14 cellular contexts compared by ENCODE assay signal in genomic region chr22:22881116-22882032, GRCh38. TPM values are rescaled to one million over a fixed set of nuclear protein-coding genes. Genes with fewer than 3 reads are reported as not detected.
A peak's percentile ranks its signal among the peaks of the same experiment; 100 is the strongest.
DNase-seq lines count a peak whose midpoint lies in the region; ATAC-seq and TF ChIP-seq lines count a peak whose summit lies in the region.
"Had no signal": no experiment of that assay in that cellular context is flagged by ENCODE, and none has a peak within 500 bp of the region (broad histone marks: within the 10 kb centered on the region; RNA-seq: fewer than 3 reads in every experiment).

No MANE protein-coding gene starts in this region.

- peaks cover 18% of the 10 kb centered on the region for H3K4me1 Mint-ChIP-seq in activated CD8-positive, alpha-beta T cell treated with anti-CD3 and anti-CD28 coated beads for 36 hours (ENCODE audit: low read depth)

- H3K4me1 ChIP-seq in BLaER1 treated with 17β-estradiol and CSF1 and Interleukin-3, amounts not matched to agents 10 nM and 100 nM = peaks cover 58 to 88% (median 80%) of the 10 kb centered on the region in 10 experiments
- H3K4me1 ChIP-seq in upper lobe of left lung = no peaks in the 10 kb centered on the region
- H3K4me1 ChIP-seq: thyroid gland had no signal

- H3K27me3 Mint-ChIP-seq in activated CD8-positive, alpha-beta T cell treated with anti-CD3 and anti-CD28 coated beads for 36 hours = peaks cover 9% of the 10 kb centered on the region

- no peak overlapping the region for H3K27ac Mint-ChIP-seq in activated CD8-positive, alpha-beta T cell treated with anti-CD3 and anti-CD28 coated beads for 36 hours
- H3K27ac Mint-ChIP-seq: activated T-cell treated with anti-CD3 and anti-CD28 coated beads, Interleukin-2, amount 50 U/mL, for 24 hours had no signal

- CTCF ChIA-PET in GM10248 (lab: Yijun Ruan, JAX) = interaction anchor here (1.5 to 11.1 kb wide), 11 partner anchors 15 to 160 kb away, joined by 3 to 211 read pairs (median 42); no protein-coding TSS in a partner anchor
- CTCF ChIA-PET in activated CD8-positive, alpha-beta T cell treated with anti-CD3 and anti-CD28 coated beads for 36 hours (lab: Charles Lee) = interaction anchor here (0.9 to 8.3 kb wide), 10 partner anchors 15 to 137 kb away, joined by 3 to 122 read pairs (median 12); no protein-coding TSS in a partner anchor

- H3K27ac ChIP-seq in BLaER1 treated with 17β-estradiol and CSF1 and Interleukin-3, amounts not matched to agents 10 nM and 100 nM = peak overlapping the region in 8 of 11 experiments; percentile 18 to 91 (median 46); a peak in 12 of 22 replicates
- no peak overlapping the region for H3K27ac ChIP-seq in upper lobe of left lung
- H3K27ac ChIP-seq: thyroid gland had no signal

- POLR2A ChIA-PET in GM10248 (lab: Yijun Ruan, JAX) = no interaction called here
- POLR2A ChIA-PET in activated CD8-positive, alpha-beta T cell treated with anti-CD3 and anti-CD28 coated beads for 36 hours (lab: Charles Lee) = no interaction called here

- H3K4me2 ChIP-seq in BLaER1 treated with 17β-estradiol and CSF1 and Interleukin-3, amounts not matched to agents 10 nM and 100 nM = peak overlapping the region; percentile 25 to 98 (median 82)

- no peaks in the 10 kb centered on the region for H3K36me3 Mint-ChIP-seq in activated CD8-positive, alpha-beta T cell treated with anti-CD3 and anti-CD28 coated beads for 36 hours (ENCODE audit: low read depth)

- 69 to 71% methylated on average over 4 to 10 of the region's 10 CpGs for WGBS in upper lobe of left lung, 2 donors

- H3K4me3 Mint-ChIP-seq in activated CD8-positive, alpha-beta T cell treated with anti-CD3 and anti-CD28 coated beads for 36 hours = no peak overlapping the region
- H3K4me3 Mint-ChIP-seq: activated T-cell treated with anti-CD3 and anti-CD28 coated beads, Interleukin-2, amount 50 U/mL, for 24 hours had no signal

- H4K20me1 ChIP-seq in BLaER1 treated with 17β-estradiol and CSF1 and Interleukin-3, amounts not matched to agents 10 nM and 100 nM = 0 out of 22 replicates have a peak, but pooled peaks cover 0 to 7% (median 0%) of the 10 kb centered on the region in 11 experiments

- no peak overlapping the region for H3K4me3 ChIP-seq in BLaER1 treated with 17β-estradiol and CSF1 and Interleukin-3, amounts not matched to agents 10 nM and 100 nM
- H3K4me3 ChIP-seq in upper lobe of left lung = no peak overlapping the region
- H3K4me3 ChIP-seq: thyroid gland had no signal

- H3K9me3 ChIP-seq in BLaER1 treated with 17β-estradiol and CSF1 and Interleukin-3, amounts not matched to agents 10 nM and 100 nM (replicated peaks in 1 of 11) = no peaks in the 10 kb centered on the region
- no peaks in the 10 kb centered on the region for H3K9me3 ChIP-seq in upper lobe of left lung
- H3K9me3 ChIP-seq: thyroid gland had no signal

- DNase-seq in GM10248 (ENCODE audit: extremely low spot score) (peak; percentile 55), NCI-H146 treated with DMSO at 0.1 percent for 48 hours (lab: John Stamatoyannopoulos, UW; ENCODE audit: unreplicated experiment) (peak; percentile 51), kidney tubule cell (ENCODE audit: low spot score) (peak; percentile 3), upper lobe of left lung (no peak)
- no peak for DNase-seq in activated CD8-positive, alpha-beta T cell treated with anti-CD3 and anti-CD28 coated beads for 36 hours
- DNase-seq: activated CD4-positive, CD25-positive, alpha-beta regulatory T cell treated with anti-CD3 and anti-CD28 coated beads, Interleukin-2, amount 50 U/mL, for 72 hours; activated T-cell treated with anti-CD3 and anti-CD28 coated beads, Interleukin-2, amount 50 U/mL, for 24 hours; NCI-H2171; thyroid gland had no signal

- H3K9ac ChIP-seq in BLaER1 treated with 17β-estradiol and CSF1 and Interleukin-3, amounts not matched to agents 10 nM and 100 nM = peak overlapping the region in 7 of 11 experiments; percentile 7 to 57 (median 32); a peak in 9 of 22 replicates

- TF ChIP-seq POLR2A in upper lobe of left lung (IDR thresholded peaks at IDR 0.05) = no peak

- TF ChIP-seq CTCF in GM10248 (IDR thresholded peaks at IDR 0.05; ENCODE audit: control extremely low read depth, extremely low read depth, low read depth, missing control alignments) (no peak), upper lobe of left lung (IDR thresholded peaks at IDR 0.05) (no peak)
- no peak for TF ChIP-seq CTCF in activated CD8-positive, alpha-beta T cell treated with anti-CD3 and anti-CD28 coated beads for 36 hours (IDR thresholded peaks at IDR 0.05)

- intact Hi-C loops in activated CD8-positive, alpha-beta T cell treated with anti-CD3 and anti-CD28 coated beads for 36 hours (cut with micrococcal nuclease) = loop anchor here (5.0 kb wide), 3 partner anchors 34 to 129 kb away; no protein-coding TSS in a partner anchor

- no peak for TF ChIP-seq EP300 in upper lobe of left lung (IDR thresholded peaks at IDR 0.05)

- no peaks in the 10 kb centered on the region for H3K27me3 ChIP-seq in BLaER1 treated with 17β-estradiol and CSF1 and Interleukin-3, amounts not matched to agents 10 nM and 100 nM
- H3K27me3 ChIP-seq in upper lobe of left lung = no peaks in the 10 kb centered on the region
- H3K27me3 ChIP-seq: thyroid gland had no signal

- H3K36me3 ChIP-seq in BLaER1 treated with 17β-estradiol and CSF1 and Interleukin-3, amounts not matched to agents 10 nM and 100 nM = no peaks in the 10 kb centered on the region
- H3K36me3 ChIP-seq in upper lobe of left lung = no peaks in the 10 kb centered on the region
- H3K36me3 ChIP-seq: thyroid gland had no signal

- ATAC-seq in upper lobe of left lung (ENCODE audit: low FRiP score in 2 of 2) = no peak
- ATAC-seq in activated CD8-positive, alpha-beta T cell treated with anti-CD3 and anti-CD28 coated beads for 36 hours = no peak
- ATAC-seq in GM21737 (IDR thresholded peaks at IDR 0.05; ENCODE audit: unreplicated experiment) = no peak
- no peak for ATAC-seq in activated CD4-positive, CD25-positive, alpha-beta regulatory T cell treated with anti-CD3 and anti-CD28 coated beads, Interleukin-2, amount 50 U/mL, for 24 hours

- no peaks in the 10 kb centered on the region for H3K9me3 Mint-ChIP-seq in activated CD8-positive, alpha-beta T cell treated with anti-CD3 and anti-CD28 coated beads for 36 hours
- H3K9me3 Mint-ChIP-seq: activated T-cell treated with anti-CD3 and anti-CD28 coated beads, Interleukin-2, amount 50 U/mL, for 24 hours had no signal

RNA-seq across cellular contexts. Expression of gene IGLL5, which starts 6.2 kb away (rescaled TPM):
- 10 to 100 TPM in 4 of 6 donors, 1 to 10 TPM in 2; 4.3 to 58.5 (median 21.5) TPM for total RNA-seq in upper lobe of left lung
- total RNA-seq in activated CD8-positive, alpha-beta T cell treated with anti-CD3 and anti-CD28 coated beads for 36 hours = not detected
- total RNA-seq: pulmonary artery endothelial cell; T-helper 1 cell treated with Interleukin-12 subunit alpha and Interleukin-12 subunit beta and Interleukin-4 antibody, amounts not matched to agents 30 ng/mL and 1 ng/mL, for 36 hours had no signal

Comparison
In these comparisons a context has a peak if more than half of its experiments do, and no peak if none do; other contexts are left out.
1. H3K27ac ChIP-seq: peak in BLaER1 treated with 17β-estradiol and CSF1 and Interleukin-3, amounts not matched to agents 10 nM and 100 nM (8 of 11); none in upper lobe of left lung (0 of 4).
2. DNase-seq: peak in GM10248 (single experiment), NCI-H146 treated with DMSO at 0.1 percent for 48 hours (single experiment) and kidney tubule cell (single experiment); none in upper lobe of left lung (0 of 2) and activated CD8-positive, alpha-beta T cell treated with anti-CD3 and anti-CD28 coated beads for 36 hours (single experiment).
3. RNA of gene IGLL5, which starts 6.2 kb away (total RNA-seq): 4.3 to 58.5 TPM in upper lobe of left lung; not detected in activated CD8-positive, alpha-beta T cell treated with anti-CD3 and anti-CD28 coated beads for 36 hours; every median in the first group is over 4 times any median in the second.